In the genomic region with DNA sequence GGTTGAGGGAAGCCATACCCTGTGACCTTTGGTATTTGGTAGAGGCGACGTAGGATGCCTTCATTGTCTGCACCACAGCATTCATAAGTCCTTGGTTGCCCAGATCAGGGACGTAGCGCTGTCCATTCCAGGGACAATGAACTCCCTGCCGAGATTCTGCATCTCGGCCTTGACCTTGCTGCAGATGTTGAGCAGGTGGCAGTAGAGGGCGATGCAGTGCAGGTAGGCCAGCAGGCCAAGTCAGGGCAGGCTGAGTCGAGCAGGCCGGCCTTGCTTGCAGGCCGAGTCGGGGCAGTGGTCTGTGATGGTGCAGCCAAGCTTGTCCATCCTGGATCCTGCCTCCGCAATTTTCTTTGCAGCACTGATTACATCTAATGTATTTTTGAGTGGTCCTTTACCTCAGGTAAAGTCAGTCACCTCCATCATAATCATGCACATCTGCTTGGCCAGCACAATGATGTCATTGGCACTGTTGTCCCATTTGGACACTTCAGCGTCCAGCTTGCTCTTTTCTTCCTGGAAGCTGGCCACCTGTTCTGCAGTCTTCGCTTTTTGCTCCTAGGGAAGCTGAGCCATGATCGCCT, we compare ENCODE assay signal across 14 cellular contexts.
DNase-seq lines count a peak whose midpoint lies in the region; ATAC-seq and TF ChIP-seq lines count a peak whose summit lies in the region.
"Had no signal": no experiment of that assay in that cellular context is flagged by ENCODE, and none has a peak within 500 bp of the region (broad histone marks: within the 10 kb centered on the region; RNA-seq: fewer than 3 reads in every experiment).

No MANE protein-coding gene starts in this region.

- no peaks in the 10 kb centered on the region for H3K9me3 ChIP-seq in fibroblast of lung (ENCODE audit: control insufficient read depth, insufficient read depth, low read depth, low read length)
- H3K9me3 ChIP-seq: Peyer's patch had no signal

- intact Hi-C loops in activated naive CD4-positive, alpha-beta T cell treated with anti-CD3 and anti-CD28 coated beads for 36 hours (cut with micrococcal nuclease): no loop called here

- no peaks in the 10 kb centered on the region for H3K79me2 ChIP-seq in fibroblast of lung (ENCODE audit: control insufficient read depth, insufficient read depth, low read length)

- DNase-seq in activated naive CD4-positive, alpha-beta T cell treated with anti-CD3 and anti-CD28 coated beads for 36 hours: peak; percentile 18
- DNase-seq in activated naive CD4-positive, alpha-beta T cell treated with anti-CD3 and anti-CD28 coated beads, Interleukin-2, amount 10 ng/mL, durations not matched to agents 7 days and 5 days: no peak
- peak; percentile 37 for DNase-seq in NCI-H146 treated with DMSO at 0.1 percent for 48 hours (lab: John Stamatoyannopoulos, UW; ENCODE audit: unreplicated experiment)
- no peak for DNase-seq in fibroblast of lung (ENCODE audit: low read depth in 2 of 2)
- no peak for DNase-seq in RKO (ENCODE audit: low spot score)
- DNase-seq in activated CD8-positive, alpha-beta memory T cell treated with anti-CD3 and anti-CD28 coated beads, Interleukin-2, amount 10 ng/mL, durations not matched to agents 7 days and 5 days: no peak
- no peak for DNase-seq in NCI-H774 (lab: John Stamatoyannopoulos, UW)
- DNase-seq: activated B cell treated with CpG ODN at 0.5 μM for 24 hours; activated effector memory CD4-positive, alpha-beta T cell treated with Interleukin-2 at 50 U/mL for 16 hours; KBM-7; NCI-H2171; Peyer's patch; stimulated activated CD4-positive, alpha-beta T cell treated with anti-CD3 and anti-CD28 coated beads, Interleukin-1b, Interleukin-23, amount 100 ng/mL, for 48 hours had no signal

- no peak overlapping the region for H3K27ac Mint-ChIP-seq in activated naive CD4-positive, alpha-beta T cell treated with anti-CD3 and anti-CD28 coated beads for 36 hours
- H3K27ac Mint-ChIP-seq in activated naive CD4-positive, alpha-beta T cell treated with anti-CD3 and anti-CD28 coated beads, Interleukin-2, amount 10 ng/mL, durations not matched to agents 7 days and 5 days: no peak overlapping the region
- H3K27ac Mint-ChIP-seq in activated CD8-positive, alpha-beta memory T cell treated with anti-CD3 and anti-CD28 coated beads, Interleukin-2, amount 10 ng/mL, durations not matched to agents 7 days and 5 days: no peak overlapping the region
- H3K27ac Mint-ChIP-seq: activated B cell treated with CpG ODN at 0.5 μM for 24 hours had no signal

- H3K4me3 ChIP-seq in fibroblast of lung (replicated peaks in 1 of 4; ENCODE audit: control extremely low read depth in 1 of 4, insufficient read depth in 1 of 4, low read depth in 3 of 4, low read length in 4 of 4): no peak overlapping the region
- H3K4me3 ChIP-seq: Peyer's patch had no signal

- H3K27ac ChIP-seq in fibroblast of lung (ENCODE audit: insufficient read depth, low read length) (peak overlapping the region; percentile 11), temporal lobe (ENCODE audit: low read depth, low read length) (peak overlapping the region; percentile 67)
- H3K27ac ChIP-seq: Peyer's patch had no signal

- H3K9ac ChIP-seq in fibroblast of lung (ENCODE audit: insufficient read depth, low read length): no peak overlapping the region

- H3K27me3 ChIP-seq in fibroblast of lung (ENCODE audit: control insufficient read depth, insufficient read depth, low read length): no peaks in the 10 kb centered on the region
- H3K27me3 ChIP-seq: Peyer's patch had no signal

- H3K4me1 Mint-ChIP-seq in activated naive CD4-positive, alpha-beta T cell treated with anti-CD3 and anti-CD28 coated beads for 36 hours (ENCODE audit: low read depth): no peaks in the 10 kb centered on the region
- no peaks in the 10 kb centered on the region for H3K4me1 Mint-ChIP-seq in activated naive CD4-positive, alpha-beta T cell treated with anti-CD3 and anti-CD28 coated beads, Interleukin-2, amount 10 ng/mL, durations not matched to agents 7 days and 5 days
- no peaks in the 10 kb centered on the region for H3K4me1 Mint-ChIP-seq in activated CD8-positive, alpha-beta memory T cell treated with anti-CD3 and anti-CD28 coated beads, Interleukin-2, amount 10 ng/mL, durations not matched to agents 7 days and 5 days
- H3K4me1 Mint-ChIP-seq: activated B cell treated with CpG ODN at 0.5 μM for 24 hours had no signal

- no peak for ATAC-seq in activated CD8-positive, alpha-beta memory T cell treated with anti-CD3 and anti-CD28 coated beads, Interleukin-2, amount 10 ng/mL, durations not matched to agents 7 days and 5 days

- H3K4me2 ChIP-seq in fibroblast of lung (ENCODE audit: extremely low read depth, insufficient read depth, low read length): no peak overlapping the region

- H2AFZ ChIP-seq in fibroblast of lung (ENCODE audit: low read length): no peak overlapping the region

- CTCF ChIA-PET in activated naive CD4-positive, alpha-beta T cell treated with anti-CD3 and anti-CD28 coated beads for 36 hours (lab: Charles Lee): interaction anchor here (0.6 kb wide), 1 partner anchor 157 kb away, joined by 3 read pairs; no protein-coding TSS in a partner anchor
- CTCF ChIA-PET in activated naive CD4-positive, alpha-beta T cell treated with anti-CD3 and anti-CD28 coated beads, Interleukin-2, amount 10 ng/mL, durations not matched to agents 7 days and 5 days (lab: Charles Lee): interaction anchor here (0.6 to 0.8 kb wide), 2 partner anchors 26 to 81 kb away, joined by 3 read pairs; no protein-coding TSS in a partner anchor
- CTCF ChIA-PET in activated CD8-positive, alpha-beta memory T cell treated with anti-CD3 and anti-CD28 coated beads, Interleukin-2, amount 10 ng/mL, durations not matched to agents 7 days and 5 days (lab: Charles Lee): no interaction called here

- H3K36me3 Mint-ChIP-seq in activated naive CD4-positive, alpha-beta T cell treated with anti-CD3 and anti-CD28 coated beads for 36 hours (ENCODE audit: low read depth): no peaks in the 10 kb centered on the region
- no peaks in the 10 kb centered on the region for H3K36me3 Mint-ChIP-seq in activated naive CD4-positive, alpha-beta T cell treated with anti-CD3 and anti-CD28 coated beads, Interleukin-2, amount 10 ng/mL, durations not matched to agents 7 days and 5 days
- no peaks in the 10 kb centered on the region for H3K36me3 Mint-ChIP-seq in activated CD8-positive, alpha-beta memory T cell treated with anti-CD3 and anti-CD28 coated beads, Interleukin-2, amount 10 ng/mL, durations not matched to agents 7 days and 5 days

- H3K9me3 Mint-ChIP-seq in activated naive CD4-positive, alpha-beta T cell treated with anti-CD3 and anti-CD28 coated beads for 36 hours: no peaks in the 10 kb centered on the region
- H3K9me3 Mint-ChIP-seq in activated naive CD4-positive, alpha-beta T cell treated with anti-CD3 and anti-CD28 coated beads, Interleukin-2, amount 10 ng/mL, durations not matched to agents 7 days and 5 days: no peaks in the 10 kb centered on the region
- H3K9me3 Mint-ChIP-seq in activated CD8-positive, alpha-beta memory T cell treated with anti-CD3 and anti-CD28 coated beads, Interleukin-2, amount 10 ng/mL, durations not matched to agents 7 days and 5 days (ENCODE audit: low read depth): no peaks in the 10 kb centered on the region
- H3K9me3 Mint-ChIP-seq: activated B cell treated with CpG ODN at 0.5 μM for 24 hours had no signal

- H3K27me3 Mint-ChIP-seq in activated naive CD4-positive, alpha-beta T cell treated with anti-CD3 and anti-CD28 coated beads for 36 hours (ENCODE audit: low read depth): peaks cover 4% of the 10 kb centered on the region
- H3K27me3 Mint-ChIP-seq in activated naive CD4-positive, alpha-beta T cell treated with anti-CD3 and anti-CD28 coated beads, Interleukin-2, amount 10 ng/mL, durations not matched to agents 7 days and 5 days: peaks cover 11% of the 10 kb centered on the region
- H3K27me3 Mint-ChIP-seq in activated CD8-positive, alpha-beta memory T cell treated with anti-CD3 and anti-CD28 coated beads, Interleukin-2, amount 10 ng/mL, durations not matched to agents 7 days and 5 days: peaks cover 6% of the 10 kb centered on the region
- H3K27me3 Mint-ChIP-seq: activated B cell treated with CpG ODN at 0.5 μM for 24 hours had no signal

- H3K4me1 ChIP-seq in fibroblast of lung (ENCODE audit: control insufficient read depth, extremely low read depth, insufficient read depth, low read length): peaks cover 14% of the 10 kb centered on the region
- H3K4me1 ChIP-seq: Peyer's patch had no signal

- H4K20me1 ChIP-seq in fibroblast of lung (ENCODE audit: control insufficient read depth, extremely low read depth, insufficient read depth, low read length): no peaks in the 10 kb centered on the region

- no peak overlapping the region for H3K4me3 Mint-ChIP-seq in activated naive CD4-positive, alpha-beta T cell treated with anti-CD3 and anti-CD28 coated beads for 36 hours
- no peak overlapping the region for H3K4me3 Mint-ChIP-seq in activated naive CD4-positive, alpha-beta T cell treated with anti-CD3 and anti-CD28 coated beads, Interleukin-2, amount 10 ng/mL, durations not matched to agents 7 days and 5 days
- no peak overlapping the region for H3K4me3 Mint-ChIP-seq in activated CD8-positive, alpha-beta memory T cell treated with anti-CD3 and anti-CD28 coated beads, Interleukin-2, amount 10 ng/mL, durations not matched to agents 7 days and 5 days
- H3K4me3 Mint-ChIP-seq: activated B cell treated with CpG ODN at 0.5 μM for 24 hours had no signal

- H3K36me3 ChIP-seq in fibroblast of lung (ENCODE audit: control insufficient read depth, insufficient read depth, low read length): no peaks in the 10 kb centered on the region
- H3K36me3 ChIP-seq: Peyer's patch had no signal

- TF ChIP-seq CTCF in fibroblast of lung (conservative IDR thresholded peaks at IDR 0.05 in 1 of 2, IDR thresholded peaks at IDR 0.05 in 1 of 2; ENCODE audit: low read depth in 1 of 2, low read length in 2 of 2): no peak

Comparison
In these comparisons a context has a peak if more than half of its experiments do, and no peak if none do; other contexts are left out.
1. DNase-seq: peak in activated naive CD4-positive, alpha-beta T cell treated with anti-CD3 and anti-CD28 coated beads for 36 hours (single experiment) and NCI-H146 treated with DMSO at 0.1 percent for 48 hours (single experiment); none in activated naive CD4-positive, alpha-beta T cell treated with anti-CD3 and anti-CD28 coated beads, Interleukin-2, amount 10 ng/mL, durations not matched to agents 7 days and 5 days (single experiment), fibroblast of lung (0 of 2), RKO (single experiment), activated CD8-positive, alpha-beta memory T cell treated with anti-CD3 and anti-CD28 coated beads, Interleukin-2, amount 10 ng/mL, durations not matched to agents 7 days and 5 days (single experiment) and NCI-H774 (single experiment).